Comparison of ENCODE assay signal across 8 cellular contexts in genomic region chr6:56757585-56757984, GRCh38.
DNase-seq lines count a peak whose midpoint lies in the region; ATAC-seq and TF ChIP-seq lines count a peak whose summit lies in the region.

No MANE protein-coding gene starts in this region.

- peak overlapping the region; percentile 61 for H3K27ac Mint-ChIP-seq in endothelial cell (ENCODE audit: unreplicated experiment)

- no peaks in the 10 kb centered on the region for H3K27me3 ChIP-seq in osteoblast (ENCODE audit: insufficient read depth, low read length)

- H3K27me3 Mint-ChIP-seq in endothelial cell (ENCODE audit: unreplicated experiment): peaks cover 2% of the 10 kb centered on the region
- peaks cover 2% of the 10 kb centered on the region for H3K27me3 Mint-ChIP-seq in activated T-cell treated with anti-CD3 and anti-CD28 coated beads, Interleukin-2, amount 50 U/mL, for 4 hours (ENCODE audit: low read depth)

- ATAC-seq in activated T-cell treated with anti-CD3 and anti-CD28 coated beads, Interleukin-2, amount 50 U/mL, for 4 hours: no peak
- ATAC-seq in HG03432 (IDR thresholded peaks at IDR 0.05; ENCODE audit: unreplicated experiment): no peak

- no peaks in the 10 kb centered on the region for H3K9me3 ChIP-seq in osteoblast (ENCODE audit: low read depth, low read length)

- peak; percentile 80 for TF ChIP-seq RAD21 in Ishikawa (IDR thresholded peaks at IDR 0.05; ENCODE audit: low read depth)

- no peaks in the 10 kb centered on the region for H3K9me3 Mint-ChIP-seq in endothelial cell (ENCODE audit: unreplicated experiment)
- H3K9me3 Mint-ChIP-seq in activated T-cell treated with anti-CD3 and anti-CD28 coated beads, Interleukin-2, amount 50 U/mL, for 4 hours: no peaks in the 10 kb centered on the region

- no peaks in the 10 kb centered on the region for H3K36me3 ChIP-seq in osteoblast (ENCODE audit: insufficient read depth, low read length)

- H3K4me1 Mint-ChIP-seq in endothelial cell (ENCODE audit: unreplicated experiment): peaks cover 27% of the 10 kb centered on the region
- peaks cover 2% of the 10 kb centered on the region for H3K4me1 Mint-ChIP-seq in activated T-cell treated with anti-CD3 and anti-CD28 coated beads, Interleukin-2, amount 50 U/mL, for 4 hours (ENCODE audit: low read depth)

- DNase-seq in GM10266 (ENCODE audit: extremely low spot score) (no peak), endothelial cell (ENCODE audit: low spot score) (no peak), osteoblast (ENCODE audit: insufficient read length, low spot score, missing footprints) (no peak), T1000 (lab: John Stamatoyannopoulos, UW) (no peak)
- no peak for DNase-seq in activated T-cell treated with anti-CD3 and anti-CD28 coated beads, Interleukin-2, amount 50 U/mL, for 4 hours
- no peak for DNase-seq in activated naive CD4-positive, alpha-beta T cell (lab: John Stamatoyannopoulos, UW)

- peak overlapping the region; percentile 38 for H3K4me2 ChIP-seq in osteoblast (ENCODE audit: insufficient read depth, low read length)

- peaks cover 17% of the 10 kb centered on the region for H4K20me1 ChIP-seq in osteoblast (ENCODE audit: insufficient read depth, low read length)

- TF ChIP-seq EP300 in Ishikawa (IDR thresholded peaks at IDR 0.05; ENCODE audit: borderline replicate concordance): no peak

- no peak overlapping the region for H3K4me3 ChIP-seq in osteoblast (ENCODE audit: insufficient read depth, low read length)

- TF ChIP-seq CTCF in GM10266 (IDR thresholded peaks at IDR 0.05; ENCODE audit: control insufficient read depth, insufficient read depth, low read depth, missing control alignments) (peak; percentile 44), endothelial cell (IDR thresholded peaks at IDR 0.05; ENCODE audit: unreplicated experiment) (no peak), osteoblast (IDR thresholded peaks at IDR 0.05; ENCODE audit: extremely low read depth, low read depth, low read length) (peak; percentile 57)

- H3K4me1 ChIP-seq in osteoblast (ENCODE audit: insufficient read depth, low read length): peaks cover 32% of the 10 kb centered on the region

- H3K79me2 ChIP-seq in osteoblast (ENCODE audit: insufficient read depth, low read length): peaks cover 98% of the 10 kb centered on the region

- no peaks in the 10 kb centered on the region for H3K36me3 Mint-ChIP-seq in endothelial cell (ENCODE audit: low read depth, unreplicated experiment)
- H3K36me3 Mint-ChIP-seq in activated T-cell treated with anti-CD3 and anti-CD28 coated beads, Interleukin-2, amount 50 U/mL, for 4 hours (ENCODE audit: insufficient read depth): no peaks in the 10 kb centered on the region

- H3K27ac ChIP-seq in osteoblast (ENCODE audit: low read depth, low read length): peak overlapping the region; percentile 60

- H3K4me3 Mint-ChIP-seq in endothelial cell (ENCODE audit: unreplicated experiment): no peak overlapping the region
- H3K4me3 Mint-ChIP-seq in activated T-cell treated with anti-CD3 and anti-CD28 coated beads, Interleukin-2, amount 50 U/mL, for 4 hours: no peak overlapping the region

- no peak overlapping the region for H2AFZ ChIP-seq in osteoblast (ENCODE audit: low read length)

TF ChIP-seq in Ishikawa, 13 proteins besides CTCF, POLR2A, EP300 and RAD21:
- TF ChIP-seq TCF12 (IDR thresholded peaks at IDR 0.05; ENCODE audit: low read depth): no peak
- no peak for TF ChIP-seq TEAD4 (IDR thresholded peaks at IDR 0.05)
- TF ChIP-seq MAX (IDR thresholded peaks at IDR 0.05): no peak
- no peak for TF ChIP-seq CEBPB (IDR thresholded peaks at IDR 0.05)
- no peak for TF ChIP-seq NFIC (IDR thresholded peaks at IDR 0.05)
- no peak for TF ChIP-seq YY1 (IDR thresholded peaks at IDR 0.05; ENCODE audit: low read depth)
